Comparison of ENCODE assay signal across 25 cellular contexts in genomic region chr13:50158385-50159165, GRCh38.
DNase-seq lines count a peak whose midpoint lies in the region; ATAC-seq and TF ChIP-seq lines count a peak whose summit lies in the region.
"Had no signal": no experiment of that assay in that cellular context is flagged by ENCODE, and none has a peak within 500 bp of the region (broad histone marks: within the 10 kb centered on the region; RNA-seq: fewer than 3 reads in every experiment).

No MANE protein-coding gene starts in this region.

- H3K36me3 ChIP-seq in BLaER1 (no peaks in the 10 kb centered on the region), brain microvascular endothelial cell (replicated peaks) (no peaks in the 10 kb centered on the region)
- H3K36me3 ChIP-seq: BE2C had no signal

- H3K4me3 Mint-ChIP-seq in activated T-helper 17 cell treated with anti-CD3 and anti-CD28 coated beads, Interleukin-2, amount 50 U/mL, for 72 hours: no peak overlapping the region
- H3K4me3 Mint-ChIP-seq: CD4-positive, alpha-beta T cell; T-helper 17 cell had no signal

- H3K27ac Mint-ChIP-seq in activated T-helper 17 cell treated with anti-CD3 and anti-CD28 coated beads, Interleukin-2, amount 50 U/mL, for 72 hours: no peak overlapping the region
- H3K27ac Mint-ChIP-seq: CD4-positive, alpha-beta T cell; T-helper 17 cell had no signal

- H3K4me1 Mint-ChIP-seq in activated T-helper 17 cell treated with anti-CD3 and anti-CD28 coated beads, Interleukin-2, amount 50 U/mL, for 72 hours: no peaks in the 10 kb centered on the region

- 0 out of 2 replicates have a peak overlapping the region, but pooled peaks have one; percentile 16 for H3K4me2 ChIP-seq in BLaER1
- H3K4me2 ChIP-seq: PC-9 had no signal

- H3K4me1 ChIP-seq in BLaER1: peaks cover 5% of the 10 kb centered on the region

- DNase-seq in inferior parietal cortex (ENCODE audit: extremely low spot score): no peak
- DNase-seq in central memory CD4-positive, alpha-beta T cell: no peak
- no peak for DNase-seq in brain microvascular endothelial cell
- DNase-seq: BE2C; CD4-positive, alpha-beta T cell; COR-L47; DMS 273 treated with DMSO at 0.1 percent for 48 hours; DMS79 treated with DMSO at 0.1 percent for 48 hours; KG1; NCI-H1092 treated with DMSO at 0.1 percent for 48 hours; NCI-H1694; NCI-H2081; NCI-H446; NCI-H526 treated with DMSO at 0.1 percent for 48 hours; PC-9; RPMI8226; SHP77; SW 1271; T-helper 17 cell had no signal

- H3K27me3 ChIP-seq in BLaER1 (no peaks in the 10 kb centered on the region), brain microvascular endothelial cell (replicated peaks) (no peaks in the 10 kb centered on the region)
- H3K27me3 ChIP-seq: BE2C had no signal

- no peaks in the 10 kb centered on the region for H4K20me1 ChIP-seq in BLaER1

- H3K9ac ChIP-seq in BLaER1: no peak overlapping the region

- H3K27ac ChIP-seq in BLaER1 (no peak overlapping the region), brain microvascular endothelial cell (no peak overlapping the region)
- H3K27ac ChIP-seq: PC-9, SK-N-MC had no signal

- no peak for TF ChIP-seq CTCF in brain microvascular endothelial cell (IDR thresholded peaks at IDR 0.05; ENCODE audit: low read depth, low read length, missing control alignments)

- no peak overlapping the region for H3K4me3 ChIP-seq in BLaER1
- H3K4me3 ChIP-seq in brain microvascular endothelial cell (ENCODE audit: low read depth, low read length): no peak overlapping the region
- H3K4me3 ChIP-seq: PC-9, SK-N-MC had no signal

- ATAC-seq in GM18502 (IDR thresholded peaks at IDR 0.05; ENCODE audit: poor library complexity, unreplicated experiment) (peak; percentile 73), HG02938 (IDR thresholded peaks at IDR 0.05; ENCODE audit: unreplicated experiment) (peak; percentile 52), GM21619 (IDR thresholded peaks at IDR 0.05; ENCODE audit: unreplicated experiment) (no peak)
- peak; percentile 24 for ATAC-seq in activated T-helper 17 cell treated with anti-CD3 and anti-CD28 coated beads, Interleukin-2, amount 50 U/mL, for 72 hours (replicated peaks)
- ATAC-seq: T-helper 17 cell had no signal

- no peaks in the 10 kb centered on the region for H3K9me3 ChIP-seq in BLaER1
- H3K9me3 ChIP-seq: BE2C had no signal

- no peaks in the 10 kb centered on the region for H3K9me3 Mint-ChIP-seq in activated T-helper 17 cell treated with anti-CD3 and anti-CD28 coated beads, Interleukin-2, amount 50 U/mL, for 72 hours
- H3K9me3 Mint-ChIP-seq: CD4-positive, alpha-beta T cell had no signal

- H3K27me3 Mint-ChIP-seq in activated T-helper 17 cell treated with anti-CD3 and anti-CD28 coated beads, Interleukin-2, amount 50 U/mL, for 72 hours: peaks cover 1% of the 10 kb centered on the region
- H3K27me3 Mint-ChIP-seq: CD4-positive, alpha-beta T cell had no signal

- in situ Hi-C loops in brain microvascular endothelial cell (cut with HindIII; ENCODE audit: low pct_ligation_motif_present, low sequenced_read_pairs): no loop called here

- H3K36me3 Mint-ChIP-seq in activated T-helper 17 cell treated with anti-CD3 and anti-CD28 coated beads, Interleukin-2, amount 50 U/mL, for 72 hours (ENCODE audit: low read depth): no peaks in the 10 kb centered on the region
